1 cellular context compared by ENCODE assay signal in genomic region chr1:93775224-93775623, GRCh38.
TF ChIP-seq lines count a peak whose summit lies in the region.

No MANE protein-coding gene starts in this region.

TF ChIP-seq in HCT116, 20 proteins besides CTCF, POLR2A, EP300 and RAD21 (continued from another document):
- TF ChIP-seq ZFX (IDR thresholded peaks at IDR 0.05), result no peak
- TF ChIP-seq ELF1 (IDR thresholded peaks at IDR 0.05; ENCODE audit: borderline replicate concordance, low read depth), result peak; percentile 50; the same call in 1 of the 2 replicates
- peak; percentile 86 for TF ChIP-seq JUND (IDR thresholded peaks at IDR 0.05)
- peak; percentile 95 for TF ChIP-seq CBX3 (IDR thresholded peaks at IDR 0.05; ENCODE audit: low read depth)
